ENCODE assay signal across 14 cellular contexts in the genomic region with DNA sequence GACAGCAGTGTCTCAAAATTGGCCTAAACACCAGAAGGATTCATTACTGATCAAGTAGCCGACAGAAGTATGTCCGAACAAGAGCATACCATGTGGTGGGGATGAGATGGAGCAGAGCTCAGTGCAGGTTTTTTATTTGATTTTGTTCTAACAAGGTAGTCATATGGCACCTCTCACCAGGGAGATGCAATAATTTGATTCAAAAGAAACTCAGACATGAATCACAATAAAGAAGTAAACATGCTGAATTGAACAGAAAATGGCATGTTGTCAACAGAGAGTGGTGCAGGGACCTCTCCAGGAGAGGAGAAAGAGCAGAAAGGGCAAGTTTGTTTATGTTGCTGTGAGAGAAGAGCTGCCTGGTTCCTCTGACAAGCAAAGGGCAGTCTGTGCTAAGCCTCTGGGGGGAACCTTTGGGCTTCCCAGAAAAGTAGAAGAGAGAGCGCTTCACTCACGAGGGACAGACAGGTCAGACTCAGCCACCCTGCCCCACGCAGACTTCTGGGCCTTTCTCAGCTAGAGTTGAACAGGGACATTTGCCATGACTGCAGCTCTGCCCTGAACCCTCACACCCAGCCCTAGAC.
DNase-seq lines count a peak whose midpoint lies in the region; ATAC-seq and TF ChIP-seq lines count a peak whose summit lies in the region.
"Had no signal": no experiment of that assay in that cellular context is flagged by ENCODE, and none has a peak within 500 bp of the region (broad histone marks: within the 10 kb centered on the region; RNA-seq: fewer than 3 reads in every experiment).

No MANE protein-coding gene starts in this region.

- H3K4me3 ChIP-seq in right cardiac atrium (ENCODE audit: low read length) = no peak overlapping the region
- H3K4me3 ChIP-seq in SJSA1 = no peak overlapping the region
- no peak overlapping the region for H3K4me3 ChIP-seq in thyroid gland (replicated peaks in 1 of 3)
- H3K4me3 ChIP-seq: A549 had no signal

- no peaks in the 10 kb centered on the region for H3K36me3 Mint-ChIP-seq in glutamatergic neuron (ENCODE audit: unreplicated experiment)

- TF ChIP-seq POLR2A in thyroid gland (IDR thresholded peaks at IDR 0.05) = no peak

- H3K4me1 Mint-ChIP-seq in glutamatergic neuron (ENCODE audit: low read depth, unreplicated experiment) = peaks cover 46% of the 10 kb centered on the region

- 82% methylated on average over 5 of the region's 5 CpGs for WGBS in right cardiac atrium
- 63 to 73% methylated on average over 4 of the region's 5 CpGs for WGBS in thyroid gland, 2 donors

- no peaks in the 10 kb centered on the region for H3K36me3 ChIP-seq in SJSA1
- no peaks in the 10 kb centered on the region for H3K36me3 ChIP-seq in thyroid gland

- peaks cover 8% of the 10 kb centered on the region for H3K9me3 Mint-ChIP-seq in glutamatergic neuron (ENCODE audit: unreplicated experiment)

- H3K27me3 ChIP-seq in right cardiac atrium (ENCODE audit: control insufficient read depth, insufficient read depth) (no peaks in the 10 kb centered on the region), SJSA1 (replicated peaks) (no peaks in the 10 kb centered on the region), thyroid gland (no peaks in the 10 kb centered on the region)

- no peak overlapping the region for H3K4me3 Mint-ChIP-seq in glutamatergic neuron (ENCODE audit: unreplicated experiment)

- H3K27me3 Mint-ChIP-seq in glutamatergic neuron (ENCODE audit: unreplicated experiment) = peaks cover 6% of the 10 kb centered on the region

- H3K4me1 ChIP-seq in right cardiac atrium (ENCODE audit: control insufficient read depth, insufficient read depth, low read length) = peaks cover 3% of the 10 kb centered on the region
- H3K4me1 ChIP-seq in SJSA1 (replicated peaks) = peaks cover 9% of the 10 kb centered on the region
- H3K4me1 ChIP-seq in thyroid gland = peaks cover 0 to 30% of the 10 kb centered on the region in 2 donors
- H3K4me1 ChIP-seq: A549, Caco-2 had no signal

- DNase-seq in Right ventricle myocardium inferior (ENCODE audit: missing footprints) = no peak
- DNase-seq in right cardiac atrium = no peak
- DNase-seq in SJSA1 (ENCODE audit: low read depth in 1 of 2, low spot score in 2 of 2) = peak in 1 of 2 experiments; percentile 28
- DNase-seq in glutamatergic neuron = no peak
- peak; percentile 44 for DNase-seq in thyroid gland
- no peak for DNase-seq in hippocampal formation (lab: John Stamatoyannopoulos, UW)
- DNase-seq: Caco-2, NCI-H146, NCI-H2107 had no signal

- ATAC-seq in Right ventricle myocardium inferior = peak; percentile 24
- ATAC-seq in right cardiac atrium = no peak
- no peak for ATAC-seq in HG03442 (IDR thresholded peaks at IDR 0.05; ENCODE audit: unreplicated experiment)
- ATAC-seq in GM21423 (IDR thresholded peaks at IDR 0.05; ENCODE audit: unreplicated experiment) = no peak
- ATAC-seq: A549, SK-N-SH treated with all-trans-retinoic acid at 6 μM for 48 hours had no signal

- H3K27ac ChIP-seq in right cardiac atrium (ENCODE audit: low read length) = no peak overlapping the region
- peak overlapping the region; percentile 41; the same call in 1 of the 2 replicates for H3K27ac ChIP-seq in SJSA1
- H3K27ac ChIP-seq in thyroid gland = peak overlapping the region; percentile 21 to 66 (median 61)
- H3K27ac ChIP-seq: A549, C4-2B had no signal

- TF ChIP-seq CTCF in glutamatergic neuron (IDR thresholded peaks at IDR 0.05; ENCODE audit: partially characterized antibody, unreplicated experiment) = no peak
- peak in 2 of 6 experiments; percentile 11 to 17 for TF ChIP-seq CTCF in thyroid gland (IDR thresholded peaks at IDR 0.05)

- intact Hi-C loops in Right ventricle myocardium inferior (cut with DNase I) (loop anchor here (10.0 kb wide), 1 partner anchor 463 kb away; no protein-coding TSS in a partner anchor), right cardiac atrium (cut with DNase I) (no loop called here), thyroid gland (cut with DNase I) (no loop called here)

- no peaks in the 10 kb centered on the region for H3K9me3 ChIP-seq in right cardiac atrium (ENCODE audit: control insufficient read depth, low read length)
- no peaks in the 10 kb centered on the region for H3K9me3 ChIP-seq in SJSA1 (replicated peaks)
- no peaks in the 10 kb centered on the region for H3K9me3 ChIP-seq in thyroid gland
- H3K9me3 ChIP-seq: A549, Caco-2 had no signal

- H3K27ac Mint-ChIP-seq in glutamatergic neuron (ENCODE audit: unreplicated experiment) = peak overlapping the region; percentile 80

Comparison
In these comparisons a context has a peak if more than half of its experiments do, and no peak if none do; other contexts are left out.
1. DNase-seq: peak in thyroid gland (2 of 2); none in Right ventricle myocardium inferior (single experiment), right cardiac atrium (0 of 3), glutamatergic neuron (single experiment) and hippocampal formation (0 of 2).